Comparison of ENCODE assay signal across 1 cellular context in the genomic region with DNA sequence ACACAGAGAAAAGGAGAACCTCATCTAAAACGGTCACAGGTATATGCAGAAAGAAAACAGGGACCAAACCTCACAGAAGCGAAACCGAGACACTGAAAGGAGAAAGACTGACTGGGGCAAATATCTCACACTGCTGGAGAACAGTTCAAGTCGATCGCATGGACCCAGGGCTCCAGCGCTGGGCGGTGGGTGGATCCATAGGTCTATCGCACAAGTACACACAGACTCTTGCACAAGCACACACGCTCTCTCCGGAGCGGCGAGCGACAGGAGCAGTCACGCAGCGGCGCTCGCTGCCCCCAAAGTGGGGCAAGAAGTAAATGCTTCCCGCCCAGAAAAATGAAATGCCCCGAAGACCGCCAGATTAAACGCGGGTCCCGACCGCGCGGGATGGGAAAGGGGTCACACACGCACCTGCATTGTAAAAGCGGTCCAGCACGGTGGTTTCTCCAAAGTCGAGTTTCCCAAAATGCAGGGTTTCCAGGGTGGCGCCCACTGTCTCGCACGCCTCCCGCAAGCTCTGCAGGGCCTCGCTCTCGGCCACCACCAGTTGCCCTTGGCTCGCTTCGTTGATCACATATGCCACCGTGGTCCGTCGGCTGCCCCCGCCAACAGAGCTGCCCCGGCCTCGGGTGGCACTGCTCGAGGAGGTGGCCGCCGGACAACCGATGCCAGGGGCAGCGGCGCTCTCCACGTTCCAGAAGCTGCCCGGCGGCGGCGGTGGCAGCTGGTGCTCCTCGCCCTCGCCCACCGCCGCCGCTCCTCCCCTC.
TF ChIP-seq lines count a peak whose summit lies in the region.

No MANE protein-coding gene starts in this region.

TF ChIP-seq in K562, 482 proteins besides CTCF, POLR2A, EP300 and RAD21 (continued from another document and continues in another):
- TF ChIP-seq ZBTB11 (CRISPR knock-in tag; IDR thresholded peaks at IDR 0.05) = no peak
- TF ChIP-seq RBBP5 (IDR thresholded peaks at IDR 0.05; ENCODE audit: borderline replicate concordance, insufficient read depth, low read length, poor library complexity, severe bottlenecking) = peak; percentile 88
- TF ChIP-seq ZC3H8 (IDR thresholded peaks at IDR 0.05) = no peak
- TF ChIP-seq, protein P1, sequence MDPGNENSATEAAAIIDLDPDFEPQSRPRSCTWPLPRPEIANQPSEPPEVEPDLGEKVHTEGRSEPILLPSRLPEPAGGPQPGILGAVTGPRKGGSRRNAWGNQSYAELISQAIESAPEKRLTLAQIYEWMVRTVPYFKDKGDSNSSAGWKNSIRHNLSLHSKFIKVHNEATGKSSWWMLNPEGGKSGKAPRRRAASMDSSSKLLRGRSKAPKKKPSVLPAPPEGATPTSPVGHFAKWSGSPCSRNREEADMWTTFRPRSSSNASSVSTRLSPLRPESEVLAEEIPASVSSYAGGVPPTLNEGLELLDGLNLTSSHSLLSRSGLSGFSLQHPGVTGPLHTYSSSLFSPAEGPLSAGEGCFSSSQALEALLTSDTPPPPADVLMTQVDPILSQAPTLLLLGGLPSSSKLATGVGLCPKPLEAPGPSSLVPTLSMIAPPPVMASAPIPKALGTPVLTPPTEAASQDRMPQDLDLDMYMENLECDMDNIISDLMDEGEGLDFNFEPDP (CRISPR knock-in tag; IDR thresholded peaks at IDR 0.05) = no peak
- TF ChIP-seq MCM5 (IDR thresholded peaks at IDR 0.05; ENCODE audit: low read depth) = no peak
- TF ChIP-seq KLF6 (CRISPR knock-in tag; IDR thresholded peaks at IDR 0.05; ENCODE audit: borderline replicate concordance) = no peak
- no peak for TF ChIP-seq CCAR2 (IDR thresholded peaks at IDR 0.05; ENCODE audit: low read depth, low read length)
- TF ChIP-seq CREM (IDR thresholded peaks at IDR 0.05; ENCODE audit: low read depth) = no peak; the same call in 1 of the 2 replicates
- no peak for TF ChIP-seq ZNF586 (CRISPR knock-in tag; conservative IDR thresholded peaks at IDR 0.05)
- TF ChIP-seq CREB1 (IDR thresholded peaks at IDR 0.05) = no peak
- no peak for TF ChIP-seq CREB1 (CRISPR knock-in tag; IDR thresholded peaks at IDR 0.05)
- TF ChIP-seq ASH1L (IDR thresholded peaks at IDR 0.05; ENCODE audit: borderline replicate concordance, low read depth, partially characterized antibody) = no peak
- TF ChIP-seq FUS (optimal IDR thresholded peaks at IDR 0.05; ENCODE audit: low read depth, low read length) = no peak
- no peak for TF ChIP-seq GTF2E2 (tag; IDR thresholded peaks at IDR 0.05)
- TF ChIP-seq NRF1 (conservative IDR thresholded peaks at IDR 0.05 in 1 of 2, IDR thresholded peaks at IDR 0.05 in 1 of 2) = peak; percentile 36 to 43; a peak in 3 of 4 replicates
- TF ChIP-seq GTF2F1 (IDR thresholded peaks at IDR 0.05; ENCODE audit: low read depth, low read length) = no peak
- TF ChIP-seq SREBF2 (CRISPR knock-in tag; IDR thresholded peaks at IDR 0.05) = no peak
- TF ChIP-seq ZBTB8A (IDR thresholded peaks at IDR 0.05; ENCODE audit: partially characterized antibody) = no peak
- TF ChIP-seq SMAD3 (CRISPR knock-in tag; conservative IDR thresholded peaks at IDR 0.05) = no peak
- no peak for TF ChIP-seq CC2D1A (IDR thresholded peaks at IDR 0.05)
- no peak for TF ChIP-seq ZNF384 (IDR thresholded peaks at IDR 0.05; ENCODE audit: low read depth, low read length)
- no peak for TF ChIP-seq NFE2 (IDR thresholded peaks at IDR 0.05; ENCODE audit: low read depth)
- no peak for TF ChIP-seq KAT7 (CRISPR knock-in tag; IDR thresholded peaks at IDR 0.05; ENCODE audit: borderline replicate concordance)
- TF ChIP-seq, protein P2, sequence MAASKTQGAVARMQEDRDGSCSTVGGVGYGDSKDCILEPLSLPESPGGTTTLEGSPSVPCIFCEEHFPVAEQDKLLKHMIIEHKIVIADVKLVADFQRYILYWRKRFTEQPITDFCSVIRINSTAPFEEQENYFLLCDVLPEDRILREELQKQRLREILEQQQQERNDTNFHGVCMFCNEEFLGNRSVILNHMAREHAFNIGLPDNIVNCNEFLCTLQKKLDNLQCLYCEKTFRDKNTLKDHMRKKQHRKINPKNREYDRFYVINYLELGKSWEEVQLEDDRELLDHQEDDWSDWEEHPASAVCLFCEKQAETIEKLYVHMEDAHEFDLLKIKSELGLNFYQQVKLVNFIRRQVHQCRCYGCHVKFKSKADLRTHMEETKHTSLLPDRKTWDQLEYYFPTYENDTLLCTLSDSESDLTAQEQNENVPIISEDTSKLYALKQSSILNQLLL (CRISPR knock-in tag; IDR thresholded peaks at IDR 0.05; ENCODE audit: borderline replicate concordance) = no peak
- TF ChIP-seq ZNF134 (CRISPR knock-in tag; conservative IDR thresholded peaks at IDR 0.05) = no peak
- peak; percentile 7; the same call in 1 of the 2 replicates for TF ChIP-seq NFIC (IDR thresholded peaks at IDR 0.05)
- TF ChIP-seq PHF8 (IDR thresholded peaks at IDR 0.05; ENCODE audit: borderline replicate concordance, low read length) = no peak
- no peak for TF ChIP-seq ZFPM2 (CRISPR knock-in tag; IDR thresholded peaks at IDR 0.05)
- peak; percentile 30 to 63; a peak in 1 of 4 replicates for TF ChIP-seq FOXK2 (conservative IDR thresholded peaks at IDR 0.05 in 1 of 2, IDR thresholded peaks at IDR 0.05 in 1 of 2; ENCODE audit: low read depth in 2 of 2)
- no peak for TF ChIP-seq JUNB (CRISPR knock-in tag; conservative IDR thresholded peaks at IDR 0.05)
- no peak for TF ChIP-seq ZNF707 (CRISPR knock-in tag; conservative IDR thresholded peaks at IDR 0.05)
- TF ChIP-seq TSHZ1 (CRISPR knock-in tag; IDR thresholded peaks at IDR 0.05) = no peak
- TF ChIP-seq SMAD2 (IDR thresholded peaks at IDR 0.05; ENCODE audit: low read depth, low read length) = no peak
- TF ChIP-seq ZNF830 (CRISPR knock-in tag; IDR thresholded peaks at IDR 0.05) = no peak
- no peak for TF ChIP-seq TAF9B (IDR thresholded peaks at IDR 0.05; ENCODE audit: partially characterized antibody)
- no peak for TF ChIP-seq CBX8 (IDR thresholded peaks at IDR 0.05; ENCODE audit: borderline replicate concordance, extremely low read depth, low read depth, low read length, poor library complexity, severe bottlenecking)
- TF ChIP-seq SAFB (IDR thresholded peaks at IDR 0.05; ENCODE audit: borderline replicate concordance, low read depth, low read length) = no peak
- TF ChIP-seq SNRNP70 (optimal IDR thresholded peaks at IDR 0.05; ENCODE audit: low read depth, low read length) = no peak
- TF ChIP-seq, protein P3, sequence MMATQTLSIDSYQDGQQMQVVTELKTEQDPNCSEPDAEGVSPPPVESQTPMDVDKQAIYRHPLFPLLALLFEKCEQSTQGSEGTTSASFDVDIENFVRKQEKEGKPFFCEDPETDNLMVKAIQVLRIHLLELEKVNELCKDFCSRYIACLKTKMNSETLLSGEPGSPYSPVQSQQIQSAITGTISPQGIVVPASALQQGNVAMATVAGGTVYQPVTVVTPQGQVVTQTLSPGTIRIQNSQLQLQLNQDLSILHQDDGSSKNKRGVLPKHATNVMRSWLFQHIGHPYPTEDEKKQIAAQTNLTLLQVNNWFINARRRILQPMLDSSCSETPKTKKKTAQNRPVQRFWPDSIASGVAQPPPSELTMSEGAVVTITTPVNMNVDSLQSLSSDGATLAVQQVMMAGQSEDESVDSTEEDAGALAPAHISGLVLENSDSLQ (IDR thresholded peaks at IDR 0.05) = 0 out of 2 replicates have a peak, but pooled peaks have one; percentile 15
- TF ChIP-seq HIVEP1 (CRISPR knock-in tag; IDR thresholded peaks at IDR 0.05) = no peak
- no peak for TF ChIP-seq PRMT5 (CRISPR knock-in tag; IDR thresholded peaks at IDR 0.05)
- peak; percentile 41 to 59 for TF ChIP-seq AFF1 (IDR thresholded peaks at IDR 0.05; ENCODE audit: low read depth in 1 of 2, partially characterized antibody in 2 of 2)
- TF ChIP-seq SIRT6 (IDR thresholded peaks at IDR 0.05; ENCODE audit: low read depth, low read length) = no peak
- TF ChIP-seq ZNF354B (CRISPR knock-in tag; IDR thresholded peaks at IDR 0.05) = no peak
- TF ChIP-seq, protein P4, sequence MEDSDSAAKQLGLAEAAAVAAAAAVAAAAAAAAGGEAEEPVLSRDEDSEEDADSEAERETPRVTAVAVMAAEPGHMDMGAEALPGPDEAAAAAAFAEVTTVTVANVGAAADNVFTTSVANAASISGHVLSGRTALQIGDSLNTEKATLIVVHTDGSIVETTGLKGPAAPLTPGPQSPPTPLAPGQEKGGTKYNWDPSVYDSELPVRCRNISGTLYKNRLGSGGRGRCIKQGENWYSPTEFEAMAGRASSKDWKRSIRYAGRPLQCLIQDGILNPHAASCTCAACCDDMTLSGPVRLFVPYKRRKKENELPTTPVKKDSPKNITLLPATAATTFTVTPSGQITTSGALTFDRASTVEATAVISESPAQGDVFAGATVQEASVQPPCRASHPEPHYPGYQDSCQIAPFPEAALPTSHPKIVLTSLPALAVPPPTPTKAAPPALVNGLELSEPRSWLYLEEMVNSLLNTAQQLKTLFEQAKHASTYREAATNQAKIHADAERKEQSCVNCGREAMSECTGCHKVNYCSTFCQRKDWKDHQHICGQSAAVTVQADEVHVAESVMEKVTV (CRISPR knock-in tag; IDR thresholded peaks at IDR 0.05) = peak; percentile 2; the same call in 1 of the 2 replicates
- peak; percentile 48 for TF ChIP-seq TBP (optimal IDR thresholded peaks at IDR 0.05; ENCODE audit: low read depth, low read length)
